ENCODE assay signal across 10 cellular contexts in the genomic region with DNA sequence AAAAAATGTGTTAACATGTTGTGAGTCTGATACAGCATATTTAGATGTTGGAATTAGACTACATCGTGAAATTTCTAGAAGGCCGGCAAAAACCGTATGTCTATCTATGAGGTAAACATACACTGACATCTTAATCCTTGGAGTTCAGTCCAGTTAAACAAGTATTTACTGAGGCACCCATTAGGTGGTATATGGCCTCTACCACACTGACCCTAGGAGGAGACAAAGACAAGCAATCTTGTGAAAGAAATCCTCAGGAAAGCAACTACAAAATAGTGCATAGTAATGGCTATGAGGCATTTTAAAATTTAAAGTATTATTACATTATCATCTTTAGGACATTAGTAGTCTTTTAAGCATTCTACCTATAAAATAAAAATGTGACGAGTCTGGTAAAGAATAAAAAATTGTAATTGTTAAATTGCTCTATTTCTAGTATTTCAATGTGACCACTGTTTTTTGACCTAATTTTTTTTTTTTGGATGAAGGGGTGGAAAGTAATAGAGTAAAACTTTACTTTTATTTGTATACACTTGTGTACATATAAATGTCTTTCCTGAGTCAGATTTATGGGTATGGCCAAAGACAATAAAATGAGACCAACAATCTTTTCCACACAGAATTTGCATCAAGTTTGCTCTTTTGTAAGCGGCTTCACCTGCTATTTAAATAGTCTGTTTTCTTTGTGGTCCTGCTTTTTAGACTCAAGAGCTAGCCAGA. TPM values are rescaled to one million over a fixed set of nuclear protein-coding genes. Genes with fewer than 3 reads are reported as not detected.
A peak's percentile ranks its signal among the peaks of the same experiment; 100 is the strongest.
DNase-seq lines count a peak whose midpoint lies in the region; TF ChIP-seq lines count a peak whose summit lies in the region.
"Had no signal": no experiment of that assay in that cellular context is flagged by ENCODE, and none has a peak within 500 bp of the region (broad histone marks: within the 10 kb centered on the region; RNA-seq: fewer than 3 reads in every experiment).

No MANE protein-coding gene starts in this region.

- DNase-seq in left ventricle myocardium inferior (no peak), right atrium auricular region (ENCODE audit: low spot score) (no peak), hepatocyte (ENCODE audit: low spot score) (peak; percentile 12), NCI-H748 (lab: John Stamatoyannopoulos, UW; ENCODE audit: unreplicated experiment) (no peak), anterior cingulate cortex (lab: John Stamatoyannopoulos, UW) (no peak), dedifferentiated amniotic fluid mesenchymal stem cell (ENCODE audit: extremely low spot score) (no peak)
- no peak for DNase-seq in activated T-cell treated with anti-CD3 and anti-CD28 coated beads, Interleukin-2, amount 50 U/mL, for 1 hour
- DNase-seq: activated CD8-positive, alpha-beta T cell treated with anti-CD3 and anti-CD28 coated beads for 36 hours; SW 1271 had no signal

- H3K9me3 ChIP-seq in left ventricle myocardium inferior (replicated peaks) (no peaks in the 10 kb centered on the region), right atrium auricular region (no peaks in the 10 kb centered on the region), hepatocyte (ENCODE audit: low read depth) (no peaks in the 10 kb centered on the region)

- no peak overlapping the region for H3K4me2 ChIP-seq in hepatocyte

- H3K36me3 ChIP-seq in left ventricle myocardium inferior (peaks cover 15% of the 10 kb centered on the region), right atrium auricular region (no peaks in the 10 kb centered on the region), hepatocyte (replicated peaks; ENCODE audit: insufficient read depth, low read depth) (no peaks in the 10 kb centered on the region)

- H3K4me1 ChIP-seq in left ventricle myocardium inferior (peaks cover 20% of the 10 kb centered on the region), right atrium auricular region (peaks cover 0 to 10% of the 10 kb centered on the region in 2 donors), hepatocyte (ENCODE audit: insufficient read depth) (peaks cover 11% of the 10 kb centered on the region)

- WGBS in hepatocyte (ENCODE audit: low lambda C conversion rate, missing lambda C conversion rate), result 64% methylated on average over 5 of the region's 5 CpGs

- H3K79me2 ChIP-seq in hepatocyte, result no peaks in the 10 kb centered on the region

- H3K27me3 ChIP-seq in left ventricle myocardium inferior (ENCODE audit: low read depth), result no peaks in the 10 kb centered on the region
- H3K27me3 ChIP-seq in right atrium auricular region, result no peaks in the 10 kb centered on the region
- no peaks in the 10 kb centered on the region for H3K27me3 ChIP-seq in hepatocyte

- intact Hi-C loops in left ventricle myocardium inferior (cut with micrococcal nuclease), result no loop called here

- no peak overlapping the region for H3K4me3 ChIP-seq in left ventricle myocardium inferior
- no peak overlapping the region for H3K4me3 ChIP-seq in right atrium auricular region
- no peak overlapping the region for H3K4me3 ChIP-seq in hepatocyte

- no peaks in the 10 kb centered on the region for H3K9me2 ChIP-seq in hepatocyte (replicated peaks; ENCODE audit: insufficient read depth)

- H4K20me1 ChIP-seq in hepatocyte (ENCODE audit: insufficient read depth, poor library complexity, severe bottlenecking), result no peaks in the 10 kb centered on the region

- TF ChIP-seq CTCF in left ventricle myocardium inferior (IDR thresholded peaks at IDR 0.05; ENCODE audit: borderline replicate concordance), result no peak
- peak in 1 of 2 donors; percentile 40 for TF ChIP-seq CTCF in right atrium auricular region (IDR thresholded peaks at IDR 0.05)
- peak; percentile 35 for TF ChIP-seq CTCF in hepatocyte (IDR thresholded peaks at IDR 0.05; ENCODE audit: poor library complexity)

- no peak overlapping the region for H2AFZ ChIP-seq in hepatocyte

- H3K27ac ChIP-seq in left ventricle myocardium inferior (replicated peaks) (peak overlapping the region; percentile 62), right atrium auricular region (no peak overlapping the region), angular gyrus (ENCODE audit: low read depth, low read length) (peak overlapping the region; percentile 16), hepatocyte (no peak overlapping the region)

RNA-seq across cellular contexts. Expression of a gene that starts 50.5 kb away (rescaled TPM):
- total RNA-seq in left ventricle myocardium inferior (46.9 TPM), right atrium auricular region (10 to 100 TPM; 22.2 to 37.9 TPM), hepatocyte (9.4 and 9.8 TPM in 2 replicates)
- polyA plus RNA-seq in hepatocyte, result 2.1 and 2.4 TPM in 2 replicates

Comparison
In these comparisons a context has a peak if more than half of its experiments do, and no peak if none do; other contexts are left out.
1. H3K27ac ChIP-seq: peak in left ventricle myocardium inferior (single experiment) and angular gyrus (single experiment); none in right atrium auricular region (0 of 2) and hepatocyte (single experiment).